5 cellular contexts compared by ENCODE assay signal in genomic region chr4:127925720-127926119, GRCh38. TPM values are rescaled to one million over a fixed set of nuclear protein-coding genes. Genes with fewer than 3 reads are reported as not detected.
A peak's percentile ranks its signal among the peaks of the same experiment; 100 is the strongest.
DNase-seq lines count a peak whose midpoint lies in the region; ATAC-seq, FAIRE-seq and TF ChIP-seq lines count a peak whose summit lies in the region.
"Not testable (repeated sequence)": the region's sequence is repeated elsewhere in the genome, so short reads cannot be mapped to it uniquely, and the experiment has no call there.

No MANE protein-coding gene starts in this region.

- H3K4me2 ChIP-seq in K562 (ENCODE audit: insufficient read depth, low read length), result not testable (repeated sequence)

- FAIRE-seq in K562 (lab: Jason Lieb, UNC), result not testable (repeated sequence)

- H3K36me3 ChIP-seq in HEK293 (ENCODE audit: control insufficient read depth in 2 of 2, insufficient read depth in 1 of 2, low read length in 2 of 2) (peaks cover 0 to 38% of the 10 kb centered on the region in 2 experiments; a peak in 2 of 3 replicates), K562 (ENCODE audit: control insufficient read depth, insufficient read depth, low read length) (peaks cover 14% of the 10 kb centered on the region; the same call in 1 of the 3 replicates)

- H3K4me3 Mint-ChIP-seq in activated CD4-positive, alpha-beta T cell treated with anti-CD3 and anti-CD28 coated beads, Interleukin-2, amount 10 ng/mL, durations not matched to agents 24 days and 14 days; activated naive CD8-positive, alpha-beta T cell: not testable (repeated sequence)
- H3K4me3 Mint-ChIP-seq in endothelial cell (ENCODE audit: unreplicated experiment), result peak overlapping the region; percentile 59

- 90% methylated on average over 2 of the region's 2 CpGs for WGBS in K562 (ENCODE audit: insufficient coverage, low coverage, missing lambda C conversion rate)

- DNase-seq in activated CD4-positive, alpha-beta T cell treated with anti-CD3 and anti-CD28 coated beads, Interleukin-2, amount 10 ng/mL, durations not matched to agents 24 days and 14 days; K562 (ENCODE audit: extremely low read depth in 1 of 4, low spot score in 3 of 4); endothelial cell (ENCODE audit: low spot score): not testable (repeated sequence)

- BruUV-seq in K562 (replicated peaks; lab: Mats Ljungman, UMichigan), result not testable (repeated sequence)

- intact Hi-C loops in activated CD4-positive, alpha-beta T cell treated with anti-CD3 and anti-CD28 coated beads, Interleukin-2, amount 10 ng/mL, durations not matched to agents 24 days and 14 days (cut with micrococcal nuclease); K562 (cut with micrococcal nuclease): not testable (repeated sequence)

- H3K9me3 ChIP-seq in HEK293 (ENCODE audit: control insufficient read depth, insufficient read depth, low read depth, low read length); K562 (replicated peaks; ENCODE audit: control insufficient read depth, insufficient read depth, low read depth, low read length): not testable (repeated sequence)

- not testable (repeated sequence) for H3K4me1 ChIP-seq in HEK293 (ENCODE audit: control insufficient read depth, insufficient read depth, low read length); K562 (replicated peaks in 1 of 2; ENCODE audit: control insufficient read depth in 2 of 2, insufficient read depth in 2 of 2, low read length in 2 of 2)

- not testable (repeated sequence) for H3K27ac ChIP-seq in HEK293 (ENCODE audit: extremely low read depth, low read depth, low read length); K562 (ENCODE audit: extremely low read depth, low read depth, low read length)

- not testable (repeated sequence) for H3K79me2 ChIP-seq in K562 (ENCODE audit: control insufficient read depth, insufficient read depth, low read length)

- peaks cover 47% of the 10 kb centered on the region for H3K36me3 Mint-ChIP-seq in activated CD4-positive, alpha-beta T cell treated with anti-CD3 and anti-CD28 coated beads, Interleukin-2, amount 10 ng/mL, durations not matched to agents 24 days and 14 days (ENCODE audit: low read depth)
- H3K36me3 Mint-ChIP-seq in activated naive CD8-positive, alpha-beta T cell, result peaks cover 26% of the 10 kb centered on the region
- H3K36me3 Mint-ChIP-seq in endothelial cell (ENCODE audit: low read depth, unreplicated experiment), result not testable (repeated sequence)

- not testable (repeated sequence) for H4K20me1 ChIP-seq in K562 (replicated peaks; ENCODE audit: control insufficient read depth, insufficient read depth, low read length)

- H2AFZ ChIP-seq in K562 (ENCODE audit: low read depth, low read length), result not testable (repeated sequence)

- not testable (repeated sequence) for H3K9me1 ChIP-seq in K562 (ENCODE audit: control insufficient read depth, insufficient read depth, low read length)

- not testable (repeated sequence) for H3K4me3 ChIP-seq in HEK293 (ENCODE audit: low read depth, low read length); K562

- TF ChIP-seq EP300 in K562 (IDR thresholded peaks at IDR 0.05; ENCODE audit: low read length), result not testable (repeated sequence)

- POLR2A ChIA-PET in HEK293 (lab: Yijun Ruan, JAX); K562 (lab: Yijun Ruan, JAX): not testable (repeated sequence)

- in situ Hi-C loops in K562 (cut with MboI), result not testable (repeated sequence)

- H3K27me3 ChIP-seq in K562 (ENCODE audit: control insufficient read depth in 2 of 2, insufficient read depth in 2 of 2, low read length in 2 of 2), result not testable (repeated sequence)

- H3K4me1 Mint-ChIP-seq in activated CD4-positive, alpha-beta T cell treated with anti-CD3 and anti-CD28 coated beads, Interleukin-2, amount 10 ng/mL, durations not matched to agents 24 days and 14 days; activated naive CD8-positive, alpha-beta T cell (ENCODE audit: low read depth); endothelial cell (ENCODE audit: unreplicated experiment): not testable (repeated sequence)

- H3K9ac ChIP-seq in K562 (ENCODE audit: insufficient read depth in 1 of 2, low read depth in 2 of 2, low read length in 2 of 2), result not testable (repeated sequence)

- CTCF ChIA-PET in HEK293 (lab: Yijun Ruan, JAX); K562 (lab: Yijun Ruan, JAX; ENCODE audit: low intra/inter-chr PET ratio): not testable (repeated sequence)

- ATAC-seq in K562, result not testable (repeated sequence)

- not testable (repeated sequence) for TF ChIP-seq RAD21 in K562 (CRISPR knock-in tag; conservative IDR thresholded peaks at IDR 0.05 in 1 of 2, IDR thresholded peaks at IDR 0.05 in 1 of 2)

- not testable (repeated sequence) for H3K27me3 Mint-ChIP-seq in activated CD4-positive, alpha-beta T cell treated with anti-CD3 and anti-CD28 coated beads, Interleukin-2, amount 10 ng/mL, durations not matched to agents 24 days and 14 days; activated naive CD8-positive, alpha-beta T cell; endothelial cell (ENCODE audit: unreplicated experiment)

- TF ChIP-seq CTCF in HEK293 (tag by site-specific recombination; IDR thresholded peaks at IDR 0.05); K562 (IDR thresholded peaks at IDR 0.05 in 2 of 3, conservative IDR thresholded peaks at IDR 0.05 in 1 of 3; ENCODE audit: insufficient read depth in 2 of 3, low read depth in 1 of 3, low read length in 3 of 3); endothelial cell (IDR thresholded peaks at IDR 0.05; ENCODE audit: unreplicated experiment): not testable (repeated sequence)

- H3K9me3 Mint-ChIP-seq in activated CD4-positive, alpha-beta T cell treated with anti-CD3 and anti-CD28 coated beads, Interleukin-2, amount 10 ng/mL, durations not matched to agents 24 days and 14 days; activated naive CD8-positive, alpha-beta T cell (ENCODE audit: low read depth); endothelial cell (ENCODE audit: unreplicated experiment): not testable (repeated sequence)

- peak overlapping the region; percentile 34 for H3K27ac Mint-ChIP-seq in activated CD4-positive, alpha-beta T cell treated with anti-CD3 and anti-CD28 coated beads, Interleukin-2, amount 10 ng/mL, durations not matched to agents 24 days and 14 days
- peak overlapping the region; percentile 50 for H3K27ac Mint-ChIP-seq in activated naive CD8-positive, alpha-beta T cell
- H3K27ac Mint-ChIP-seq in endothelial cell (ENCODE audit: unreplicated experiment), result not testable (repeated sequence)

- not testable (repeated sequence) for TF ChIP-seq POLR2A in K562 (conservative IDR thresholded peaks at IDR 0.05)

RNA-seq across cellular contexts. Expression of gene MFSD8, which starts 39.3 kb away (rescaled TPM):
- total RNA-seq in activated CD4-positive, alpha-beta T cell treated with anti-CD3 and anti-CD28 coated beads, Interleukin-2, amount 10 ng/mL, durations not matched to agents 24 days and 14 days, result 21.5 and 21.8 TPM in 2 replicates
- 70.1 and 143 TPM in 2 replicates for total RNA-seq in K562 (2011; cell fraction: chromatin; rRNA removed; ENCODE audit: low replicate concordance)
- total RNA-seq in K562 (2011; cell fraction: nucleolus; rRNA removed), result 30.9 and 40.9 TPM in 2 replicates
- 60.1 and 88.7 TPM in 2 replicates for total RNA-seq in K562 (2011; cell fraction: nucleoplasm; rRNA removed)
- total RNA-seq in K562 (2014; rRNA removed), result 7.0 and 14.2 TPM in 2 replicates
- 20.9 and 24.0 TPM in 2 replicates for total RNA-seq in K562 (2014; rRNA removed; fragmentation: Illumina TruSeq; extraction: Trizol)
- total RNA-seq in K562 (2015; rRNA removed; fragmentation: Illumina TruSeq; extraction: Trizol), result 16.5 and 18.7 TPM in 2 replicates
- 16.2 and 17.8 TPM in 2 replicates for total RNA-seq in K562 (2021)
- polyA plus RNA-seq in K562 (2011; rRNA removed), result 24.8 and 27.2 TPM in 2 replicates
- 5.3 and 11.6 TPM in 2 replicates for polyA plus RNA-seq in K562 (2011; cell fraction: cytosol; rRNA removed)
- polyA plus RNA-seq in K562 (2011; cell fraction: nucleus; rRNA removed), result 30.1 and 48.0 TPM in 2 replicates
- 7.0 and 10.0 TPM in 2 replicates for polyA plus RNA-seq in K562 (2012)
- 11.5 and 11.9 TPM in 2 replicates for polyA plus RNA-seq in K562 (2014; fragmentation: Illumina TruSeq; extraction: Trizol)
- polyA plus RNA-seq in K562 (2014; fragmentation: Nextera tagmentation; extraction: Ambion mirVana), result 10 to 100 TPM; 25.2 to 25.4 TPM
- polyA plus RNA-seq in K562 (2014; rRNA removed), result 13.4 and 16.6 TPM in 2 replicates
- 42.3 and 46.5 TPM in 2 replicates for polyA minus RNA-seq in K562 (2011; rRNA and poly(A)+ RNA removed)
- 7.5 and 12.7 TPM in 2 replicates for polyA minus RNA-seq in K562 (2011; cell fraction: cytosol; rRNA and poly(A)+ RNA removed)
- 26.8 and 36.1 TPM in 2 replicates for polyA minus RNA-seq in K562 (2011; cell fraction: nucleus; rRNA and poly(A)+ RNA removed)
- total RNA-seq in endothelial cell (ENCODE audit: unreplicated experiment), result 25.2 TPM

RNA-seq across cellular contexts. Expression of gene ABHD18, which starts 39.5 kb away (rescaled TPM):
- total RNA-seq in activated CD4-positive, alpha-beta T cell treated with anti-CD3 and anti-CD28 coated beads, Interleukin-2, amount 10 ng/mL, durations not matched to agents 24 days and 14 days, result 17.3 and 18.5 TPM in 2 replicates
- 18.4 and 36.0 TPM in 2 replicates for total RNA-seq in K562 (2011; cell fraction: chromatin; rRNA removed; ENCODE audit: low replicate concordance)
- total RNA-seq in K562 (2011; cell fraction: nucleolus; rRNA removed), result 9.3 and 9.5 TPM in 2 replicates
- total RNA-seq in K562 (2011; cell fraction: nucleoplasm; rRNA removed), result 17.0 and 26.9 TPM in 2 replicates
- total RNA-seq in K562 (2014; rRNA removed), result 7.8 and 11.0 TPM in 2 replicates
- total RNA-seq in K562 (2014; rRNA removed; fragmentation: Illumina TruSeq; extraction: Trizol), result 20.3 and 23.6 TPM in 2 replicates
- total RNA-seq in K562 (2015; rRNA removed; fragmentation: Illumina TruSeq; extraction: Trizol), result 21.8 and 25.0 TPM in 2 replicates
- total RNA-seq in K562 (2021), result 17.7 and 19.1 TPM in 2 replicates
- 12.6 and 16.0 TPM in 2 replicates for polyA plus RNA-seq in K562 (2011; rRNA removed)
- 3.1 and 5.1 TPM in 2 replicates for polyA plus RNA-seq in K562 (2011; cell fraction: cytosol; rRNA removed)
- 9.5 and 10.7 TPM in 2 replicates for polyA plus RNA-seq in K562 (2011; cell fraction: nucleus; rRNA removed)
- 9.3 and 11.6 TPM in 2 replicates for polyA plus RNA-seq in K562 (2012)
- polyA plus RNA-seq in K562 (2014; fragmentation: Illumina TruSeq; extraction: Trizol), result 17.7 and 22.6 TPM in 2 replicates
- 1 to 10 TPM; 6.1 to 6.9 TPM for polyA plus RNA-seq in K562 (2014; fragmentation: Nextera tagmentation; extraction: Ambion mirVana)
- polyA plus RNA-seq in K562 (2014; rRNA removed), result 10.9 and 14.4 TPM in 2 replicates
- 18.0 and 22.9 TPM in 2 replicates for polyA minus RNA-seq in K562 (2011; rRNA and poly(A)+ RNA removed)
- polyA minus RNA-seq in K562 (2011; cell fraction: cytosol; rRNA and poly(A)+ RNA removed), result 8.8 and 16.7 TPM in 2 replicates
- polyA minus RNA-seq in K562 (2011; cell fraction: nucleus; rRNA and poly(A)+ RNA removed), result 11.8 and 18.7 TPM in 2 replicates
- 12.4 TPM for total RNA-seq in endothelial cell (ENCODE audit: unreplicated experiment)

RNA-seq across cellular contexts. Expression of gene PLK4, which starts 45.0 kb away (rescaled TPM):
- total RNA-seq in activated CD4-positive, alpha-beta T cell treated with anti-CD3 and anti-CD28 coated beads, Interleukin-2, amount 10 ng/mL, durations not matched to agents 24 days and 14 days, result 44.5 and 44.7 TPM in 2 replicates
- total RNA-seq in K562 (2011; cell fraction: chromatin; rRNA removed; ENCODE audit: low replicate concordance), result 40.2 and 172 TPM in 2 replicates
- total RNA-seq in K562 (2011; cell fraction: nucleolus; rRNA removed), result 22.8 and 32.2 TPM in 2 replicates
- total RNA-seq in K562 (2011; cell fraction: nucleoplasm; rRNA removed), result 38.0 and 43.7 TPM in 2 replicates
- 48.7 and 54.3 TPM in 2 replicates for total RNA-seq in K562 (2014; rRNA removed)
- 55.0 and 60.6 TPM in 2 replicates for total RNA-seq in K562 (2014; rRNA removed; fragmentation: Illumina TruSeq; extraction: Trizol)
- 49.1 and 53.6 TPM in 2 replicates for total RNA-seq in K562 (2015; rRNA removed; fragmentation: Illumina TruSeq; extraction: Trizol)
- 41.3 and 46.8 TPM in 2 replicates for total RNA-seq in K562 (2021)
- 75.0 and 95.3 TPM in 2 replicates for polyA plus RNA-seq in K562 (2011; rRNA removed)
- 13.9 and 28.8 TPM in 2 replicates for polyA plus RNA-seq in K562 (2011; cell fraction: cytosol; rRNA removed)
- polyA plus RNA-seq in K562 (2011; cell fraction: nucleus; rRNA removed), result 113 and 177 TPM in 2 replicates
- 24.9 and 27.7 TPM in 2 replicates for polyA plus RNA-seq in K562 (2012)
- 56.8 and 61.7 TPM in 2 replicates for polyA plus RNA-seq in K562 (2014; fragmentation: Illumina TruSeq; extraction: Trizol)
- 10 to 100 TPM; 16.2 to 27.4 TPM for polyA plus RNA-seq in K562 (2014; fragmentation: Nextera tagmentation; extraction: Ambion mirVana)
- polyA plus RNA-seq in K562 (2014; rRNA removed), result 72.0 and 93.8 TPM in 2 replicates
- 70.6 and 87.8 TPM in 2 replicates for polyA minus RNA-seq in K562 (2011; rRNA and poly(A)+ RNA removed)
- 17.6 and 19.2 TPM in 2 replicates for polyA minus RNA-seq in K562 (2011; cell fraction: cytosol; rRNA and poly(A)+ RNA removed)
- polyA minus RNA-seq in K562 (2011; cell fraction: nucleus; rRNA and poly(A)+ RNA removed), result 45.9 and 88.3 TPM in 2 replicates
- 12.6 TPM for total RNA-seq in endothelial cell (ENCODE audit: unreplicated experiment)
